ENCODE assay signal across 13 cellular contexts in the genomic region with DNA sequence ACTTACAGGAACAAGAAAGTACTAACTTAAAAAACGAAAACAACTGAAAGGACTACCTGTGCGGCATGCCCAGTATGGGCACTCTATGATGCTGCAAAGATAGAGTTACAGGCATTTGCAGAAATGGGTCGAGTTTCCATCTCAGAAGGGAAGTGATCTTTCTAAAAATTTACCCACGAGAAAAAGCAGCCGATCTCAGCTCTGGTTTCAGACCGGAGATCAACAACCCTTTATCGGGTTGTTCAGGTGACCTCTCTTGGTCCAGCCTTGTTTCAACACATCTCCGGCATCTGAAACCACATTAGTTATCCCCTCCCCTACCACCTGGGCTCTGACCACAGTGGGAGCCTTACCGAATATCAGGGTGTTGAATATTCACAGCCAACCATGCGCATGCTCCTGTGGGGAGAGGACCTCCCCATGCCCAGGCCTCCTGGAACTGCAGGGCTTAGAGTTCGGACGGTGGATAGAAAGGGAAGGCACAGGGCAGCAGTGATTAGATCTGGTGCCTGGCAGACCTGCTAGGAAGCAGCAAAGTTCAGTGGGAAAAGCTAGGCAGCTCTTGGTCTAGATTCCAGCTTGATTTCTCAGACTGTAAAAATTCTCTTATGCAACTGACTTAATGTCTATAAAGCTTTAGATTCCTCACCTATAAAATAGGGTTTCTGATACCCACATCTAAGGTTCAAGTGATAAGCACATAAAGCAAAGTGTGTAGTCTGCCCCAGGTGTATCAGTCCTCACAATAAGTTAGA.
DNase-seq lines count a peak whose midpoint lies in the region; ATAC-seq lines count a peak whose summit lies in the region.
"Had no signal": no experiment of that assay in that cellular context is flagged by ENCODE, and none has a peak within 500 bp of the region (broad histone marks: within the 10 kb centered on the region; RNA-seq: fewer than 3 reads in every experiment).

No MANE protein-coding gene starts in this region.

- no peaks in the 10 kb centered on the region for H3K27me3 ChIP-seq in CD4-positive, alpha-beta memory T cell (ENCODE audit: insufficient read depth, low read length)
- H3K27me3 ChIP-seq in naive thymus-derived CD4-positive, alpha-beta T cell (ENCODE audit: control insufficient read depth in 2 of 2, insufficient read depth in 2 of 2, low read length in 2 of 2) = no peaks in the 10 kb centered on the region

- peaks cover 0 to 4% of the 10 kb centered on the region in 2 donors for H3K9me3 ChIP-seq in CD4-positive, alpha-beta memory T cell (ENCODE audit: control insufficient read depth in 1 of 2, low read length in 2 of 2)
- peaks cover 26% of the 10 kb centered on the region for H3K9me3 ChIP-seq in KOPT-K1 (ENCODE audit: insufficient read depth, low read length, poor library complexity, severe bottlenecking)
- H3K9me3 ChIP-seq in naive thymus-derived CD4-positive, alpha-beta T cell (ENCODE audit: control insufficient read depth in 2 of 3, low read length in 3 of 3) = peaks cover 0 to 5% (median 0%) of the 10 kb centered on the region in 3 experiments
- H3K9me3 ChIP-seq: thoracic aorta had no signal

- peaks cover 58 to 92% (median 75%) of the 10 kb centered on the region in 4 donors for H3K4me1 Mint-ChIP-seq in CD4-positive, alpha-beta memory T cell
- H3K4me1 Mint-ChIP-seq in activated T-helper 2 cell treated with anti-CD3 and anti-CD28 coated beads, Interferon-gamma antibody, Interleukin-2, Interleukin-4, amounts not matched to agents 10 μg/mL and 5 μg/mL and 100 μg/mL, durations not matched to agents 14 hours and 24 hours and 36 hours (ENCODE audit: low read depth) = peaks cover 66% of the 10 kb centered on the region
- peaks cover 50 to 87% (median 85%) of the 10 kb centered on the region in 7 donors for H3K4me1 Mint-ChIP-seq in naive thymus-derived CD4-positive, alpha-beta T cell

- H3K4me1 ChIP-seq in CD4-positive, alpha-beta memory T cell (ENCODE audit: insufficient read depth, low read length) = peaks cover 70% of the 10 kb centered on the region
- H3K4me1 ChIP-seq in naive thymus-derived CD4-positive, alpha-beta T cell (ENCODE audit: control insufficient read depth in 2 of 2, insufficient read depth in 2 of 2, low read length in 2 of 2) = peaks cover 63 to 77% of the 10 kb centered on the region in 2 donors

- peak overlapping the region; percentile 52 for H3K27ac ChIP-seq in CD4-positive, alpha-beta memory T cell (ENCODE audit: low read depth, low read length)
- peak overlapping the region; percentile 67 for H3K27ac ChIP-seq in KOPT-K1 (ENCODE audit: low read depth, low read length, poor library complexity, severe bottlenecking)
- H3K27ac ChIP-seq in naive thymus-derived CD4-positive, alpha-beta T cell (ENCODE audit: low read depth, low read length) = peak overlapping the region; percentile 4
- H3K27ac ChIP-seq: thoracic aorta, WERI-Rb-1 had no signal

- H3K36me3 Mint-ChIP-seq in CD4-positive, alpha-beta memory T cell = no peaks in the 10 kb centered on the region
- peaks cover 29% of the 10 kb centered on the region for H3K36me3 Mint-ChIP-seq in activated T-helper 2 cell treated with anti-CD3 and anti-CD28 coated beads, Interferon-gamma antibody, Interleukin-2, Interleukin-4, amounts not matched to agents 10 μg/mL and 5 μg/mL and 100 μg/mL, durations not matched to agents 14 hours and 24 hours and 36 hours (ENCODE audit: low read depth)
- peaks cover 0 to 37% (median 4%) of the 10 kb centered on the region in 5 donors for H3K36me3 Mint-ChIP-seq in naive thymus-derived CD4-positive, alpha-beta T cell

- H3K4me3 Mint-ChIP-seq in CD4-positive, alpha-beta memory T cell = peak overlapping the region; percentile 53 to 88 (median 72)
- H3K4me3 Mint-ChIP-seq in activated T-helper 2 cell treated with anti-CD3 and anti-CD28 coated beads, Interferon-gamma antibody, Interleukin-2, Interleukin-4, amounts not matched to agents 10 μg/mL and 5 μg/mL and 100 μg/mL, durations not matched to agents 14 hours and 24 hours and 36 hours (ENCODE audit: low read depth) = peak overlapping the region; percentile 20
- peak overlapping the region; percentile 60 to 82 (median 76) for H3K4me3 Mint-ChIP-seq in naive thymus-derived CD4-positive, alpha-beta T cell

- no peaks in the 10 kb centered on the region for H3K36me3 ChIP-seq in CD4-positive, alpha-beta memory T cell (ENCODE audit: insufficient read depth, low read length)
- H3K36me3 ChIP-seq in KOPT-K1 (ENCODE audit: insufficient read depth, low read length) = no peaks in the 10 kb centered on the region
- H3K36me3 ChIP-seq in naive thymus-derived CD4-positive, alpha-beta T cell (ENCODE audit: control insufficient read depth in 2 of 3, insufficient read depth in 3 of 3, low read length in 3 of 3) = no peaks in the 10 kb centered on the region
- H3K36me3 ChIP-seq: thoracic aorta, WERI-Rb-1 had no signal

- H3K27ac Mint-ChIP-seq in CD4-positive, alpha-beta memory T cell = peak overlapping the region; percentile 73 to 95 (median 89)
- peak overlapping the region; percentile 69 for H3K27ac Mint-ChIP-seq in activated T-helper 2 cell treated with anti-CD3 and anti-CD28 coated beads, Interferon-gamma antibody, Interleukin-2, Interleukin-4, amounts not matched to agents 10 μg/mL and 5 μg/mL and 100 μg/mL, durations not matched to agents 14 hours and 24 hours and 36 hours
- peak overlapping the region; percentile 63 to 96 (median 92) for H3K27ac Mint-ChIP-seq in naive thymus-derived CD4-positive, alpha-beta T cell

- CTCF ChIA-PET in CD4-positive, alpha-beta memory T cell (lab: Charles Lee; ENCODE audit: partially characterized antibody) = interaction anchor here (1.7 to 1.9 kb wide), 4 partner anchors 10 to 519 kb away, joined by 3 to 6 read pairs (median 4); no protein-coding TSS in a partner anchor
- CTCF ChIA-PET in naive thymus-derived CD4-positive, alpha-beta T cell (lab: Charles Lee) = interaction anchor here (0.6 kb wide), 1 partner anchor 1570 kb away, joined by 3 read pairs; no protein-coding TSS in a partner anchor

- no peaks in the 10 kb centered on the region for H3K27me3 Mint-ChIP-seq in CD4-positive, alpha-beta memory T cell
- H3K27me3 Mint-ChIP-seq in activated T-helper 2 cell treated with anti-CD3 and anti-CD28 coated beads, Interferon-gamma antibody, Interleukin-2, Interleukin-4, amounts not matched to agents 10 μg/mL and 5 μg/mL and 100 μg/mL, durations not matched to agents 14 hours and 24 hours and 36 hours (ENCODE audit: low read depth) = no peaks in the 10 kb centered on the region
- H3K27me3 Mint-ChIP-seq in naive thymus-derived CD4-positive, alpha-beta T cell = no peaks in the 10 kb centered on the region

- peak; percentile 34 to 57 (median 53) for DNase-seq in CD4-positive, alpha-beta memory T cell
- DNase-seq in activated T-helper 2 cell treated with anti-CD3 and anti-CD28 coated beads, Interferon-gamma antibody, Interleukin-2, Interleukin-4, amounts not matched to agents 10 μg/mL and 5 μg/mL and 100 μg/mL, durations not matched to agents 14 hours and 24 hours and 36 hours (ENCODE audit: low spot score) = no peak
- peak in 4 of 9 donors; percentile 48 to 73 (median 62) for DNase-seq in naive thymus-derived CD4-positive, alpha-beta T cell
- DNase-seq in SW 1271 (lab: John Stamatoyannopoulos, UW) (no peak), COLO829 (ENCODE audit: low spot score) (no peak), DMS153 (lab: John Stamatoyannopoulos, UW) (no peak)
- DNase-seq in effector CD8-positive, alpha-beta T cell (lab: John Stamatoyannopoulos, UW) = no peak
- DNase-seq: mesendoderm, NCI-H2107, WERI-Rb-1 had no signal

- peak overlapping the region in 1 of 2 donors; percentile 21 for H3K4me3 ChIP-seq in CD4-positive, alpha-beta memory T cell (ENCODE audit: low read length in 2 of 2)
- H3K4me3 ChIP-seq in naive thymus-derived CD4-positive, alpha-beta T cell (ENCODE audit: low read length) = peak overlapping the region; percentile 15
- H3K4me3 ChIP-seq: smooth muscle cell, thoracic aorta had no signal

- ATAC-seq in naive thymus-derived CD4-positive, alpha-beta T cell = peak; percentile 59

- peaks cover 0 to 14% (median under 1%) of the 10 kb centered on the region in 8 donors for H3K9me3 Mint-ChIP-seq in CD4-positive, alpha-beta memory T cell
- H3K9me3 Mint-ChIP-seq in activated T-helper 2 cell treated with anti-CD3 and anti-CD28 coated beads, Interferon-gamma antibody, Interleukin-2, Interleukin-4, amounts not matched to agents 10 μg/mL and 5 μg/mL and 100 μg/mL, durations not matched to agents 14 hours and 24 hours and 36 hours = peaks cover 32% of the 10 kb centered on the region
- H3K9me3 Mint-ChIP-seq in naive thymus-derived CD4-positive, alpha-beta T cell = peaks cover 5 to 23% (median 7%) of the 10 kb centered on the region in 11 donors

- intact Hi-C loops in CD4-positive, alpha-beta memory T cell (cut with micrococcal nuclease) = loop anchor here (10.0 kb wide), 2 partner anchors 248 to 432 kb away; no protein-coding TSS in a partner anchor
- intact Hi-C loops in activated T-helper 2 cell treated with anti-CD3 and anti-CD28 coated beads, Interferon-gamma antibody, Interleukin-2, Interleukin-4, amounts not matched to agents 10 μg/mL and 5 μg/mL and 100 μg/mL, durations not matched to agents 14 hours and 24 hours and 36 hours (cut with micrococcal nuclease) = loop anchor here (10.0 kb wide), 2 partner anchors 298 to 408 kb away; no protein-coding TSS in a partner anchor
- intact Hi-C loops in naive thymus-derived CD4-positive, alpha-beta T cell (cut with micrococcal nuclease) = loop anchor here in 1 of 2 donors (5.0 to 10.0 kb wide), 3 partner anchors 84 to 432 kb away; no protein-coding TSS in a partner anchor

- POLR2A ChIA-PET in CD4-positive, alpha-beta memory T cell (lab: Charles Lee; ENCODE audit: partially characterized antibody) = interaction anchor here (0.8 to 9.3 kb wide), 12 partner anchors 10 to 316 kb away, joined by 3 to 66 read pairs (median 4); no protein-coding TSS in a partner anchor
- POLR2A ChIA-PET in naive thymus-derived CD4-positive, alpha-beta T cell (lab: Charles Lee) = interaction anchor here (0.6 to 1.3 kb wide), 3 partner anchors 102 to 813 kb away, joined by 3 to 4 read pairs (median 3); no protein-coding TSS in a partner anchor

Comparison
In these comparisons a context has a peak if more than half of its experiments do, and no peak if none do; other contexts are left out.
1. DNase-seq: peak in CD4-positive, alpha-beta memory T cell (5 of 5); none in activated T-helper 2 cell treated with anti-CD3 and anti-CD28 coated beads, Interferon-gamma antibody, Interleukin-2, Interleukin-4, amounts not matched to agents 10 μg/mL and 5 μg/mL and 100 μg/mL, durations not matched to agents 14 hours and 24 hours and 36 hours (single experiment), SW 1271 (0 of 2), COLO829 (single experiment), DMS153 (single experiment) and effector CD8-positive, alpha-beta T cell (single experiment).
2. H3K27ac ChIP-seq: peak in every context shown above with its lines; median percentile 67 in KOPT-K1; 52 in CD4-positive, alpha-beta memory T cell; 4 in naive thymus-derived CD4-positive, alpha-beta T cell.
3. H3K4me3 Mint-ChIP-seq: peak in every context shown above with its lines; median percentile 76 in naive thymus-derived CD4-positive, alpha-beta T cell; 72 in CD4-positive, alpha-beta memory T cell; 20 in activated T-helper 2 cell treated with anti-CD3 and anti-CD28 coated beads, Interferon-gamma antibody, Interleukin-2, Interleukin-4, amounts not matched to agents 10 μg/mL and 5 μg/mL and 100 μg/mL, durations not matched to agents 14 hours and 24 hours and 36 hours.
4. Peak in every context shown above with its lines, with median percentiles within 50 percentile points of each other: H3K27ac Mint-ChIP-seq.